Comparison of ENCODE assay signal across 1 cellular context in the genomic region with DNA sequence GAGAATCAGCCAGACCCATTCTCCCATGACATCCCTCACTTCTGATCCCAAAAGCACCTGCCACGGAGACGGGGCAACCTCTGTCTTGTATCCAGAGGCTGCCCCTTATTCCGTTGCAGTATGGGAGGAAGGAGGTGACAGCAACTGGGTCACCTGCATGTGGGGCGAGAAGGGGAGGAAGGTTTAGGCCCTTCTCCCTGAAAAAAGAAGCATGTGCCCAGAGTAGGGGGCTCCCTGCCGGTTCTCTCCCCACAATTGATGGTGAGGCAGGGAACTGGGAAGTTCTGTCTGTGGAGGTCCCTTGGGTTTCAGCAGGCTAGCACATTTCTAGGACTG.
TF ChIP-seq lines count a peak whose summit lies in the region.

No MANE protein-coding gene starts in this region.

TF ChIP-seq in HepG2, 621 proteins besides CTCF, POLR2A, EP300 and RAD21 (continued from another document and continues in another):
- peak; percentile 33 for TF ChIP-seq ASH2L (IDR thresholded peaks at IDR 0.05; ENCODE audit: insufficient read length, low read depth, low read length)
- no peak for TF ChIP-seq ELF1 (CRISPR knock-in tag; IDR thresholded peaks at IDR 0.05)
- TF ChIP-seq ZNF556 (CRISPR knock-in tag; IDR thresholded peaks at IDR 0.05; ENCODE audit: borderline replicate concordance): peak; percentile 29; the same call in 1 of the 2 replicates
- TF ChIP-seq, protein P1, sequence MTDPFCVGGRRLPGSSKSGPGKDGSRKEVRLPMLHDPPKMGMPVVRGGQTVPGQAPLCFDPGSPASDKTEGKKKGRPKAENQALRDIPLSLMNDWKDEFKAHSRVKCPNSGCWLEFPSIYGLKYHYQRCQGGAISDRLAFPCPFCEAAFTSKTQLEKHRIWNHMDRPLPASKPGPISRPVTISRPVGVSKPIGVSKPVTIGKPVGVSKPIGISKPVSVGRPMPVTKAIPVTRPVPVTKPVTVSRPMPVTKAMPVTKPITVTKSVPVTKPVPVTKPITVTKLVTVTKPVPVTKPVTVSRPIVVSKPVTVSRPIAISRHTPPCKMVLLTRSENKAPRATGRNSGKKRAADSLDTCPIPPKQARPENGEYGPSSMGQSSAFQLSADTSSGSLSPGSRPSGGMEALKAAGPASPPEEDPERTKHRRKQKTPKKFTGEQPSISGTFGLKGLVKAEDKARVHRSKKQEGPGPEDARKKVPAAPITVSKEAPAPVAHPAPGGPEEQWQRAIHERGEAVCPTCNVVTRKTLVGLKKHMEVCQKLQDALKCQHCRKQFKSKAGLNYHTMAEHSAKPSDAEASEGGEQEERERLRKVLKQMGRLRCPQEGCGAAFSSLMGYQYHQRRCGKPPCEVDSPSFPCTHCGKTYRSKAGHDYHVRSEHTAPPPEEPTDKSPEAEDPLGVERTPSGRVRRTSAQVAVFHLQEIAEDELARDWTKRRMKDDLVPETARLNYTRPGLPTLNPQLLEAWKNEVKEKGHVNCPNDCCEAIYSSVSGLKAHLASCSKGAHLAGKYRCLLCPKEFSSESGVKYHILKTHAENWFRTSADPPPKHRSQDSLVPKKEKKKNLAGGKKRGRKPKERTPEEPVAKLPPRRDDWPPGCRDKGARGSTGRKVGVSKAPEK (CRISPR knock-in tag; IDR thresholded peaks at IDR 0.05; ENCODE audit: borderline replicate concordance): 0 out of 2 replicates have a peak, but pooled peaks have one; percentile 57
- TF ChIP-seq ESRRA (CRISPR knock-in tag; IDR thresholded peaks at IDR 0.05; ENCODE audit: low read depth): 0 out of 2 replicates have a peak, but pooled peaks have one; percentile 11
- TF ChIP-seq, protein P2, sequence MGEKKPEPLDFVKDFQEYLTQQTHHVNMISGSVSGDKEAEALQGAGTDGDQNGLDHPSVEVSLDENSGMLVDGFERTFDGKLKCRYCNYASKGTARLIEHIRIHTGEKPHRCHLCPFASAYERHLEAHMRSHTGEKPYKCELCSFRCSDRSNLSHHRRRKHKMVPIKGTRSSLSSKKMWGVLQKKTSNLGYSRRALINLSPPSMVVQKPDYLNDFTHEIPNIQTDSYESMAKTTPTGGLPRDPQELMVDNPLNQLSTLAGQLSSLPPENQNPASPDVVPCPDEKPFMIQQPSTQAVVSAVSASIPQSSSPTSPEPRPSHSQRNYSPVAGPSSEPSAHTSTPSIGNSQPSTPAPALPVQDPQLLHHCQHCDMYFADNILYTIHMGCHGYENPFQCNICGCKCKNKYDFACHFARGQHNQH (CRISPR knock-in tag; IDR thresholded peaks at IDR 0.05): peak; percentile 18
- TF ChIP-seq ZNF543 (CRISPR knock-in tag; IDR thresholded peaks at IDR 0.05): no peak
- TF ChIP-seq MXD4 (CRISPR knock-in tag; IDR thresholded peaks at IDR 0.05): 0 out of 2 replicates have a peak, but pooled peaks have one; percentile 25
- TF ChIP-seq, protein P3, sequence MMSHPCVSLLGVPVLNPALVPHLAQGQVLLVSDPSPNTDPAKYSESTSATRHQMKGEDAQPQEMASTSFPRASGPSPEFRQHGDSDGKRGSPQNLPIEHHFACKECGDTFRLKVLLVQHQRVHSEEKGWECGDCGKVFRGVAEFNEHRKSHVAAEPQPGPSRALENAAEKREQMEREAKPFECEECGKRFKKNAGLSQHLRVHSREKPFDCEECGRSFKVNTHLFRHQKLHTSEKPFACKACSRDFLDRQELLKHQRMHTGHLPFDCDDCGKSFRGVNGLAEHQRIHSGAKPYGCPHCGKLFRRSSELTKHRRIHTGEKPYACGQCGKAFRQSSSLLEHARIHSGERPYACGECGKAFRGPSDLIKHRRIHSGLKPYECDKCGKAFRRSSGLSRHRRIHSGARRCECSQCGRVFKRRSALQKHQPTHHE (CRISPR knock-in tag; IDR thresholded peaks at IDR 0.05; ENCODE audit: borderline replicate concordance): 0 out of 2 replicates have a peak, but pooled peaks have one; percentile 8
- TF ChIP-seq, protein P4, sequence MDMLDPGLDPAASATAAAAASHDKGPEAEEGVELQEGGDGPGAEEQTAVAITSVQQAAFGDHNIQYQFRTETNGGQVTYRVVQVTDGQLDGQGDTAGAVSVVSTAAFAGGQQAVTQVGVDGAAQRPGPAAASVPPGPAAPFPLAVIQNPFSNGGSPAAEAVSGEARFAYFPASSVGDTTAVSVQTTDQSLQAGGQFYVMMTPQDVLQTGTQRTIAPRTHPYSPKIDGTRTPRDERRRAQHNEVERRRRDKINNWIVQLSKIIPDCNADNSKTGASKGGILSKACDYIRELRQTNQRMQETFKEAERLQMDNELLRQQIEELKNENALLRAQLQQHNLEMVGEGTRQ (IDR thresholded peaks at IDR 0.05; ENCODE audit: low read depth, low read length): no peak
- TF ChIP-seq, protein P4 (CRISPR knock-in tag; IDR thresholded peaks at IDR 0.05; ENCODE audit: borderline replicate concordance): no peak
- TF ChIP-seq, protein P5, sequence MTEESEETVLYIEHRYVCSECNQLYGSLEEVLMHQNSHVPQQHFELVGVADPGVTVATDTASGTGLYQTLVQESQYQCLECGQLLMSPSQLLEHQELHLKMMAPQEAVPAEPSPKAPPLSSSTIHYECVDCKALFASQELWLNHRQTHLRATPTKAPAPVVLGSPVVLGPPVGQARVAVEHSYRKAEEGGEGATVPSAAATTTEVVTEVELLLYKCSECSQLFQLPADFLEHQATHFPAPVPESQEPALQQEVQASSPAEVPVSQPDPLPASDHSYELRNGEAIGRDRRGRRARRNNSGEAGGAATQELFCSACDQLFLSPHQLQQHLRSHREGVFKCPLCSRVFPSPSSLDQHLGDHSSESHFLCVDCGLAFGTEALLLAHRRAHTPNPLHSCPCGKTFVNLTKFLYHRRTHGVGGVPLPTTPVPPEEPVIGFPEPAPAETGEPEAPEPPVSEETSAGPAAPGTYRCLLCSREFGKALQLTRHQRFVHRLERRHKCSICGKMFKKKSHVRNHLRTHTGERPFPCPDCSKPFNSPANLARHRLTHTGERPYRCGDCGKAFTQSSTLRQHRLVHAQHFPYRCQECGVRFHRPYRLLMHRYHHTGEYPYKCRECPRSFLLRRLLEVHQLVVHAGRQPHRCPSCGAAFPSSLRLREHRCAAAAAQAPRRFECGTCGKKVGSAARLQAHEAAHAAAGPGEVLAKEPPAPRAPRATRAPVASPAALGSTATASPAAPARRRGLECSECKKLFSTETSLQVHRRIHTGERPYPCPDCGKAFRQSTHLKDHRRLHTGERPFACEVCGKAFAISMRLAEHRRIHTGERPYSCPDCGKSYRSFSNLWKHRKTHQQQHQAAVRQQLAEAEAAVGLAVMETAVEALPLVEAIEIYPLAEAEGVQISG (CRISPR knock-in tag; IDR thresholded peaks at IDR 0.05): 0 out of 2 replicates have a peak, but pooled peaks have one; percentile 5
- TF ChIP-seq NCOR1 (IDR thresholded peaks at IDR 0.05; ENCODE audit: borderline replicate concordance, low read length): peak; percentile 38; the same call in 1 of the 2 replicates
- TF ChIP-seq, protein P6, sequence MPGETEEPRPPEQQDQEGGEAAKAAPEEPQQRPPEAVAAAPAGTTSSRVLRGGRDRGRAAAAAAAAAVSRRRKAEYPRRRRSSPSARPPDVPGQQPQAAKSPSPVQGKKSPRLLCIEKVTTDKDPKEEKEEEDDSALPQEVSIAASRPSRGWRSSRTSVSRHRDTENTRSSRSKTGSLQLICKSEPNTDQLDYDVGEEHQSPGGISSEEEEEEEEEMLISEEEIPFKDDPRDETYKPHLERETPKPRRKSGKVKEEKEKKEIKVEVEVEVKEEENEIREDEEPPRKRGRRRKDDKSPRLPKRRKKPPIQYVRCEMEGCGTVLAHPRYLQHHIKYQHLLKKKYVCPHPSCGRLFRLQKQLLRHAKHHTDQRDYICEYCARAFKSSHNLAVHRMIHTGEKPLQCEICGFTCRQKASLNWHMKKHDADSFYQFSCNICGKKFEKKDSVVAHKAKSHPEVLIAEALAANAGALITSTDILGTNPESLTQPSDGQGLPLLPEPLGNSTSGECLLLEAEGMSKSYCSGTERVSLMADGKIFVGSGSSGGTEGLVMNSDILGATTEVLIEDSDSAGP (CRISPR knock-in tag; IDR thresholded peaks at IDR 0.05; ENCODE audit: borderline replicate concordance): peak; percentile 9; the same call in 1 of the 2 replicates
- TF ChIP-seq, protein P7, sequence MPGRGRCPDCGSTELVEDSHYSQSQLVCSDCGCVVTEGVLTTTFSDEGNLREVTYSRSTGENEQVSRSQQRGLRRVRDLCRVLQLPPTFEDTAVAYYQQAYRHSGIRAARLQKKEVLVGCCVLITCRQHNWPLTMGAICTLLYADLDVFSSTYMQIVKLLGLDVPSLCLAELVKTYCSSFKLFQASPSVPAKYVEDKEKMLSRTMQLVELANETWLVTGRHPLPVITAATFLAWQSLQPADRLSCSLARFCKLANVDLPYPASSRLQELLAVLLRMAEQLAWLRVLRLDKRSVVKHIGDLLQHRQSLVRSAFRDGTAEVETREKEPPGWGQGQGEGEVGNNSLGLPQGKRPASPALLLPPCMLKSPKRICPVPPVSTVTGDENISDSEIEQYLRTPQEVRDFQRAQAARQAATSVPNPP (CRISPR knock-in tag; IDR thresholded peaks at IDR 0.05): 0 out of 2 replicates have a peak, but pooled peaks have one; percentile 9
- TF ChIP-seq RELA (CRISPR knock-in tag; IDR thresholded peaks at IDR 0.05): no peak
- TF ChIP-seq TARDBP (CRISPR knock-in tag; IDR thresholded peaks at IDR 0.05): 0 out of 2 replicates have a peak, but pooled peaks have one; percentile 10
- TF ChIP-seq SNAPC2 (CRISPR knock-in tag; IDR thresholded peaks at IDR 0.05): 0 out of 2 replicates have a peak, but pooled peaks have one; percentile 40
- TF ChIP-seq ZFP62 (CRISPR knock-in tag; IDR thresholded peaks at IDR 0.05): no peak
- 0 out of 2 replicates have a peak, but pooled peaks have one; percentile 4 for TF ChIP-seq FOXJ3 (CRISPR knock-in tag; IDR thresholded peaks at IDR 0.05; ENCODE audit: borderline replicate concordance)
- TF ChIP-seq, protein P8, sequence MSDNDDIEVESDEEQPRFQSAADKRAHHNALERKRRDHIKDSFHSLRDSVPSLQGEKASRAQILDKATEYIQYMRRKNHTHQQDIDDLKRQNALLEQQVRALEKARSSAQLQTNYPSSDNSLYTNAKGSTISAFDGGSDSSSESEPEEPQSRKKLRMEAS (IDR thresholded peaks at IDR 0.05): peak; percentile 41; the same call in 1 of the 2 replicates
- TF ChIP-seq, protein P9, sequence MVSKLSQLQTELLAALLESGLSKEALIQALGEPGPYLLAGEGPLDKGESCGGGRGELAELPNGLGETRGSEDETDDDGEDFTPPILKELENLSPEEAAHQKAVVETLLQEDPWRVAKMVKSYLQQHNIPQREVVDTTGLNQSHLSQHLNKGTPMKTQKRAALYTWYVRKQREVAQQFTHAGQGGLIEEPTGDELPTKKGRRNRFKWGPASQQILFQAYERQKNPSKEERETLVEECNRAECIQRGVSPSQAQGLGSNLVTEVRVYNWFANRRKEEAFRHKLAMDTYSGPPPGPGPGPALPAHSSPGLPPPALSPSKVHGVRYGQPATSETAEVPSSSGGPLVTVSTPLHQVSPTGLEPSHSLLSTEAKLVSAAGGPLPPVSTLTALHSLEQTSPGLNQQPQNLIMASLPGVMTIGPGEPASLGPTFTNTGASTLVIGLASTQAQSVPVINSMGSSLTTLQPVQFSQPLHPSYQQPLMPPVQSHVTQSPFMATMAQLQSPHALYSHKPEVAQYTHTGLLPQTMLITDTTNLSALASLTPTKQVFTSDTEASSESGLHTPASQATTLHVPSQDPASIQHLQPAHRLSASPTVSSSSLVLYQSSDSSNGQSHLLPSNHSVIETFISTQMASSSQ (IDR thresholded peaks at IDR 0.05; ENCODE audit: low read depth): no peak; the same call in 1 of the 2 replicates
- TF ChIP-seq, protein P9 (CRISPR knock-in tag; IDR thresholded peaks at IDR 0.05; ENCODE audit: borderline replicate concordance): peak; percentile 57; the same call in 1 of the 2 replicates
- TF ChIP-seq LCORL (IDR thresholded peaks at IDR 0.05): no peak
- no peak for TF ChIP-seq LCORL (CRISPR knock-in tag; IDR thresholded peaks at IDR 0.05)
- TF ChIP-seq ZNF572 (CRISPR knock-in tag; IDR thresholded peaks at IDR 0.05): peak; percentile 33; the same call in 1 of the 2 replicates
- peak; percentile 5; the same call in 1 of the 2 replicates for TF ChIP-seq SAP130 (CRISPR knock-in tag; IDR thresholded peaks at IDR 0.05; ENCODE audit: low read depth)
- TF ChIP-seq ZNF343 (CRISPR knock-in tag; IDR thresholded peaks at IDR 0.05): 0 out of 2 replicates have a peak, but pooled peaks have one; percentile 28
- peak; percentile 4; the same call in 1 of the 2 replicates for TF ChIP-seq SALL1 (CRISPR knock-in tag; IDR thresholded peaks at IDR 0.05)
- TF ChIP-seq ERF (CRISPR knock-in tag; IDR thresholded peaks at IDR 0.05): peak; percentile 5; the same call in 1 of the 2 replicates
- 0 out of 2 replicates have a peak, but pooled peaks have one; percentile 3 for TF ChIP-seq KAT8 (CRISPR knock-in tag; IDR thresholded peaks at IDR 0.05)
- TF ChIP-seq XRCC5 (optimal IDR thresholded peaks at IDR 0.05; ENCODE audit: low read length): peak; percentile 6
- TF ChIP-seq, protein P10, sequence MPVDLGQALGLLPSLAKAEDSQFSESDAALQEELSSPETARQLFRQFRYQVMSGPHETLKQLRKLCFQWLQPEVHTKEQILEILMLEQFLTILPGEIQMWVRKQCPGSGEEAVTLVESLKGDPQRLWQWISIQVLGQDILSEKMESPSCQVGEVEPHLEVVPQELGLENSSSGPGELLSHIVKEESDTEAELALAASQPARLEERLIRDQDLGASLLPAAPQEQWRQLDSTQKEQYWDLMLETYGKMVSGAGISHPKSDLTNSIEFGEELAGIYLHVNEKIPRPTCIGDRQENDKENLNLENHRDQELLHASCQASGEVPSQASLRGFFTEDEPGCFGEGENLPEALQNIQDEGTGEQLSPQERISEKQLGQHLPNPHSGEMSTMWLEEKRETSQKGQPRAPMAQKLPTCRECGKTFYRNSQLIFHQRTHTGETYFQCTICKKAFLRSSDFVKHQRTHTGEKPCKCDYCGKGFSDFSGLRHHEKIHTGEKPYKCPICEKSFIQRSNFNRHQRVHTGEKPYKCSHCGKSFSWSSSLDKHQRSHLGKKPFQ (CRISPR knock-in tag; IDR thresholded peaks at IDR 0.05; ENCODE audit: insufficient replicate concordance): peak; percentile 48
- no peak for TF ChIP-seq DPF2 (CRISPR knock-in tag; IDR thresholded peaks at IDR 0.05; ENCODE audit: borderline replicate concordance, low read depth)
- TF ChIP-seq PHF20 (CRISPR knock-in tag; IDR thresholded peaks at IDR 0.05): no peak
- peak; percentile 32; the same call in 1 of the 2 replicates for TF ChIP-seq KDM2A (CRISPR knock-in tag; IDR thresholded peaks at IDR 0.05; ENCODE audit: borderline replicate concordance, low read depth)
- TF ChIP-seq ZNF292 (CRISPR knock-in tag; IDR thresholded peaks at IDR 0.05; ENCODE audit: borderline replicate concordance, low read depth): peak; percentile 57; the same call in 1 of the 2 replicates
